ENCODE assay signal across 8 cellular contexts in the genomic region with DNA sequence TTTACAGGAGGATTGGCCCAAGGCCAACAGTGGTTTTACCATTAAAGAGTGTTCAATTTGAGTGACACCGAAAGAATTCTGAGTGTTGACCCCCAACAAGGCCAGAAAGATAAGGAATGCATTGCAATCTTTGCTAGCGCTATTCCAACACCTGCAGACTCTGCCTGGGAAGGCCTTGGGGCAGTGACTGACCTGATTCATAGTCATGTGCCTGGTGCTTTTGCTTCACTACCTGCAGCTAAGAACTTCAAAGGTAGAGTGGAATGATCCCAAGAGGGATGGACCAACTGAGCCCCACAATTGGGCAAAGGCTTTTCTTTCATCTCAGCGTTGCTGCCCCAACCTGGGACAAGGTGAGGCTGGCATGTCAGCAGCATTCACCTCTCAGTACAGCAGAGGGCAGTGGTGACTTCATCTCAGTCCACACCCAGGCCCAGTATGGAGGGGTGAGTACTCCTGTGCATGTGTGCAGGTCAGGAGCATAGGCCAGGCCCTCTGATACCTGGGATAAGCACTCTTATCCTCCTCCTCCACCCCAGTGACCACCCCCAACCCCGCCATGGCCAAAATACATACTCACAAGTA.
A peak's percentile ranks its signal among the peaks of the same experiment; 100 is the strongest.
DNase-seq lines count a peak whose midpoint lies in the region; ATAC-seq and TF ChIP-seq lines count a peak whose summit lies in the region.

No MANE protein-coding gene starts in this region.

- H3K27me3 ChIP-seq in SK-N-SH (ENCODE audit: insufficient read depth) (no peaks in the 10 kb centered on the region), hepatocyte (no peaks in the 10 kb centered on the region), brain microvascular endothelial cell (replicated peaks) (no peaks in the 10 kb centered on the region)

- no peak overlapping the region for H2AFZ ChIP-seq in SK-N-SH (ENCODE audit: low read depth)
- H2AFZ ChIP-seq in hepatocyte: no peak overlapping the region

- H3K4me2 ChIP-seq in SK-N-SH (no peak overlapping the region), hepatocyte (no peak overlapping the region)

- H3K36me3 Mint-ChIP-seq in stimulated activated naive B cell treated with anti-CD40 and anti-IgM and Interleukin-4, amounts not matched to agents 10 μg/mL and 1 μg/mL and 100 μg/mL, for 72 hours: peaks cover 0 to 2% of the 10 kb centered on the region in 2 donors

- H3K4me1 Mint-ChIP-seq in stimulated activated naive B cell treated with anti-CD40 and anti-IgM and Interleukin-4, amounts not matched to agents 10 μg/mL and 1 μg/mL and 100 μg/mL, for 72 hours: no peaks in the 10 kb centered on the region

- TF ChIP-seq CTCF in SK-N-SH (IDR thresholded peaks at IDR 0.05) (no peak), hepatocyte (IDR thresholded peaks at IDR 0.05; ENCODE audit: poor library complexity) (peak; percentile 53), brain microvascular endothelial cell (IDR thresholded peaks at IDR 0.05; ENCODE audit: low read depth, low read length, missing control alignments) (no peak)

- H3K4me3 ChIP-seq in SK-N-SH (ENCODE audit: low read depth in 2 of 2, low read length in 1 of 2): no peak overlapping the region; a peak in 1 of 4 replicates
- H3K4me3 ChIP-seq in hepatocyte: no peak overlapping the region
- no peak overlapping the region for H3K4me3 ChIP-seq in brain microvascular endothelial cell (ENCODE audit: low read depth, low read length)

- peaks cover 3 to 11% of the 10 kb centered on the region in 2 donors for H3K9me3 Mint-ChIP-seq in stimulated activated naive B cell treated with anti-CD40 and anti-IgM and Interleukin-4, amounts not matched to agents 10 μg/mL and 1 μg/mL and 100 μg/mL, for 72 hours

- ATAC-seq in SK-N-SH treated with all-trans-retinoic acid at 6 μM for 48 hours: no peak
- peak; percentile 88 to 90 for ATAC-seq in stimulated activated naive B cell treated with anti-CD40 and anti-IgM and Interleukin-4, amounts not matched to agents 10 μg/mL and 1 μg/mL and 100 μg/mL, for 72 hours (replicated peaks)

- no peaks in the 10 kb centered on the region for H4K20me1 ChIP-seq in SK-N-SH (ENCODE audit: insufficient read depth)
- H4K20me1 ChIP-seq in hepatocyte (ENCODE audit: insufficient read depth, poor library complexity, severe bottlenecking): no peaks in the 10 kb centered on the region

- H3K27ac ChIP-seq in SK-N-SH (ENCODE audit: low read depth in 2 of 2, low read length in 1 of 2) (no peak overlapping the region), hepatocyte (no peak overlapping the region), brain microvascular endothelial cell (no peak overlapping the region)

- CTCF ChIA-PET in SK-N-SH (lab: Yijun Ruan, JAX): interaction anchor here (0.6 to 5.2 kb wide), 26 partner anchors 9 to 559 kb away, joined by 3 to 63 read pairs (median 4); a partner anchor contains a TSS

- H3K79me2 ChIP-seq in SK-N-SH (ENCODE audit: insufficient read depth) (no peaks in the 10 kb centered on the region), hepatocyte (no peaks in the 10 kb centered on the region)

- H3F3A ChIP-seq in SK-N-SH (replicated peaks; ENCODE audit: insufficient read depth): no peaks in the 10 kb centered on the region

- TF ChIP-seq EP300 in SK-N-SH (IDR thresholded peaks at IDR 0.05; ENCODE audit: borderline replicate concordance in 1 of 2, low read depth in 1 of 2, low read length in 1 of 2): no peak

- no peak overlapping the region for H3K9ac ChIP-seq in SK-N-SH

- POLR2A ChIA-PET in SK-N-SH (lab: Yijun Ruan, JAX): interaction anchor here (0.5 kb wide), 1 partner anchor 1453 kb away, joined by 3 read pairs; no protein-coding TSS in a partner anchor

- 29% methylated on average over 4 of the region's 4 CpGs for WGBS in SK-N-SH (ENCODE audit: low lambda C conversion rate)
- 36% methylated on average over 4 of the region's 4 CpGs for WGBS in hepatocyte (ENCODE audit: low lambda C conversion rate, missing lambda C conversion rate)

- H3K36me3 ChIP-seq in SK-N-SH (replicated peaks in 1 of 2; ENCODE audit: control insufficient read depth in 1 of 2, insufficient read depth in 2 of 2, low read length in 1 of 2) (no peaks in the 10 kb centered on the region), hepatocyte (replicated peaks; ENCODE audit: insufficient read depth, low read depth) (no peaks in the 10 kb centered on the region), brain microvascular endothelial cell (replicated peaks) (no peaks in the 10 kb centered on the region)

- H3K27me3 Mint-ChIP-seq in stimulated activated naive B cell treated with anti-CD40 and anti-IgM and Interleukin-4, amounts not matched to agents 10 μg/mL and 1 μg/mL and 100 μg/mL, for 72 hours: peaks cover 19 to 21% of the 10 kb centered on the region in 2 donors

- H3K9me2 ChIP-seq in SK-N-SH: no peaks in the 10 kb centered on the region
- no peaks in the 10 kb centered on the region for H3K9me2 ChIP-seq in hepatocyte (replicated peaks; ENCODE audit: insufficient read depth)

- H3K27ac Mint-ChIP-seq in stimulated activated naive B cell treated with anti-CD40 and anti-IgM and Interleukin-4, amounts not matched to agents 10 μg/mL and 1 μg/mL and 100 μg/mL, for 72 hours: no peak overlapping the region

- in situ Hi-C loops in brain microvascular endothelial cell (cut with HindIII; ENCODE audit: low pct_ligation_motif_present, low sequenced_read_pairs): no loop called here

- H3K4me1 ChIP-seq in SK-N-SH (ENCODE audit: control insufficient read depth in 1 of 2, insufficient read depth in 2 of 2, low read depth in 1 of 2, low read length in 1 of 2): peaks cover 0 to 6% of the 10 kb centered on the region in 2 experiments; a peak in 1 of 4 replicates
- no peaks in the 10 kb centered on the region for H3K4me1 ChIP-seq in hepatocyte (ENCODE audit: insufficient read depth)

- no peaks in the 10 kb centered on the region for H3K9me3 ChIP-seq in SK-N-SH
- no peaks in the 10 kb centered on the region for H3K9me3 ChIP-seq in hepatocyte (ENCODE audit: low read depth)

- H3K4me3 Mint-ChIP-seq in stimulated activated naive B cell treated with anti-CD40 and anti-IgM and Interleukin-4, amounts not matched to agents 10 μg/mL and 1 μg/mL and 100 μg/mL, for 72 hours: no peak overlapping the region

- DNase-seq in SK-N-SH (peak; percentile 58), NCI-H1436 (lab: John Stamatoyannopoulos, UW) (peak; percentile 65), activated T-cell treated with anti-CD3 and anti-CD28 coated beads for 24 hours (ENCODE audit: low read depth) (peak; percentile 9), hepatocyte (ENCODE audit: low spot score) (peak; percentile 72), mesenteric fat pad (ENCODE audit: low spot score) (no peak), brain microvascular endothelial cell (no peak)
- no peak for DNase-seq in stimulated activated naive B cell treated with anti-CD40 and anti-IgM and Interleukin-4, amounts not matched to agents 10 μg/mL and 1 μg/mL and 100 μg/mL, for 72 hours

- peak; percentile 84 for TF ChIP-seq RAD21 in SK-N-SH (IDR thresholded peaks at IDR 0.05; ENCODE audit: low read length)

TF ChIP-seq in SK-N-SH, 30 proteins besides CTCF, POLR2A, EP300 and RAD21:
- TF ChIP-seq NRF1 (IDR thresholded peaks at IDR 0.05; ENCODE audit: low read depth, low read length) (no peak), SMC3 (IDR thresholded peaks at IDR 0.05; ENCODE audit: low read depth, low read length) (peak; percentile 74)

TF ChIP-seq in SK-N-SH treated with all-trans-retinoic acid at 6 μM for 48 hours, 23 proteins besides CTCF, POLR2A, EP300 and RAD21:
- TF ChIP-seq ZNF70 (CRISPR knock-in tag; IDR thresholded peaks at IDR 0.05) (no peak), TCF4 (CRISPR knock-in tag; IDR thresholded peaks at IDR 0.05; ENCODE audit: borderline replicate concordance) (no peak), TOX (CRISPR knock-in tag; IDR thresholded peaks at IDR 0.05; ENCODE audit: borderline replicate concordance) (no peak), RARB (CRISPR knock-in tag; IDR thresholded peaks at IDR 0.05) (no peak), ZFP3 (CRISPR knock-in tag; IDR thresholded peaks at IDR 0.05) (no peak)
- TF ChIP-seq, protein P1, sequence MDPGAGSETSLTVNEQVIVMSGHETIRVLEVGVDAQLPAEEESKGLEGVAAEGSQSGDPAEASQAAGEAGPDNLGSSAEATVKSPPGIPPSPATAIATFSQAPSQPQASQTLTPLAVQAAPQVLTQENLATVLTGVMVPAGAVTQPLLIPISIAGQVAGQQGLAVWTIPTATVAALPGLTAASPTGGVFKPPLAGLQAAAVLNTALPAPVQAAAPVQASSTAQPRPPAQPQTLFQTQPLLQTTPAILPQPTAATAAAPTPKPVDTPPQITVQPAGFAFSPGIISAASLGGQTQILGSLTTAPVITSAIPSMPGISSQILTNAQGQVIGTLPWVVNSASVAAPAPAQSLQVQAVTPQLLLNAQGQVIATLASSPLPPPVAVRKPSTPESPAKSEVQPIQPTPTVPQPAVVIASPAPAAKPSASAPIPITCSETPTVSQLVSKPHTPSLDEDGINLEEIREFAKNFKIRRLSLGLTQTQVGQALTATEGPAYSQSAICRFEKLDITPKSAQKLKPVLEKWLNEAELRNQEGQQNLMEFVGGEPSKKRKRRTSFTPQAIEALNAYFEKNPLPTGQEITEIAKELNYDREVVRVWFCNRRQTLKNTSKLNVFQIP (CRISPR knock-in tag; IDR thresholded peaks at IDR 0.05; ENCODE audit: borderline replicate concordance, low read depth): no peak
- TF ChIP-seq, protein P2, sequence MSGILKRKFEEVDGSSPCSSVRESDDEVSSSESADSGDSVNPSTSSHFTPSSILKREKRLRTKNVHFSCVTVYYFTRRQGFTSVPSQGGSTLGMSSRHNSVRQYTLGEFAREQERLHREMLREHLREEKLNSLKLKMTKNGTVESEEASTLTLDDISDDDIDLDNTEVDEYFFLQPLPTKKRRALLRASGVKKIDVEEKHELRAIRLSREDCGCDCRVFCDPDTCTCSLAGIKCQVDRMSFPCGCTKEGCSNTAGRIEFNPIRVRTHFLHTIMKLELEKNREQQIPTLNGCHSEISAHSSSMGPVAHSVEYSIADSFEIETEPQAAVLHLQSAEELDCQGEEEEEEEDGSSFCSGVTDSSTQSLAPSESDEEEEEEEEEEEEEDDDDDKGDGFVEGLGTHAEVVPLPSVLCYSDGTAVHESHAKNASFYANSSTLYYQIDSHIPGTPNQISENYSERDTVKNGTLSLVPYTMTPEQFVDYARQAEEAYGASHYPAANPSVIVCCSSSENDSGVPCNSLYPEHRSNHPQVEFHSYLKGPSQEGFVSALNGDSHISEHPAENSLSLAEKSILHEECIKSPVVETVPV (CRISPR knock-in tag; IDR thresholded peaks at IDR 0.05): no peak
TF ChIP-seq in SK-N-SH treated with all-trans-retinoic acid at 6 μM for 48 hours: peak in this region for 0.

Comparison
In these comparisons a context has a peak if more than half of its experiments do, and no peak if none do; other contexts are left out.
1. DNase-seq: peak in SK-N-SH (single experiment), NCI-H1436 (single experiment), activated T-cell treated with anti-CD3 and anti-CD28 coated beads for 24 hours (single experiment) and hepatocyte (single experiment); none in stimulated activated naive B cell treated with anti-CD40 and anti-IgM and Interleukin-4, amounts not matched to agents 10 μg/mL and 1 μg/mL and 100 μg/mL, for 72 hours (single experiment), mesenteric fat pad (single experiment) and brain microvascular endothelial cell (single experiment).